Comparison of ENCODE assay signal across 8 cellular contexts in genomic region chr2:158191076-158191566, GRCh38.
A peak's percentile ranks its signal among the peaks of the same experiment; 100 is the strongest.
DNase-seq lines count a peak whose midpoint lies in the region; ATAC-seq, FAIRE-seq and TF ChIP-seq lines count a peak whose summit lies in the region.

No MANE protein-coding gene starts in this region.

- H3K4me1 ChIP-seq in HUES6 (ENCODE audit: control insufficient read depth, insufficient read depth, low read length) (peaks cover 17% of the 10 kb centered on the region), skeletal muscle satellite cell (ENCODE audit: control insufficient read depth, insufficient read depth, low read length) (peaks cover 12% of the 10 kb centered on the region)

- peak; percentile 84 for ATAC-seq in GM21528 (IDR thresholded peaks at IDR 0.05; ENCODE audit: low FRiP score, unreplicated experiment)

- no peaks in the 10 kb centered on the region for H3K4me1 Mint-ChIP-seq in Calu3 (ENCODE audit: low read depth, unreplicated experiment)

- no TSS peak for BruUV-seq in Calu3 (replicated peaks; lab: Mats Ljungman, UMichigan)

- FAIRE-seq in GM12891 (lab: Jason Lieb, UNC): no peak

- H3K4me2 ChIP-seq in skeletal muscle satellite cell (ENCODE audit: low read length): peak overlapping the region; percentile 61

- H3K36me3 Mint-ChIP-seq in Calu3 (ENCODE audit: insufficient read depth, unreplicated experiment): no peaks in the 10 kb centered on the region

- DNase-seq in GM12891 (ENCODE audit: insufficient read length, low spot score): no peak
- DNase-seq in astrocyte of the cerebellum (ENCODE audit: low read depth): no peak
- no peak for DNase-seq in activated effector memory CD4-positive, alpha-beta T cell treated with anti-CD3 and anti-CD28 coated beads, Interleukin-2, amount 50 U/mL, for 16 hours
- DNase-seq in 8988T: no peak
- DNase-seq in Calu3: no peak

- CTCF ChIA-PET in Calu3 (lab: Charles Lee): no interaction called here

- in situ Hi-C loops in astrocyte of the cerebellum (cut with HindIII; ENCODE audit: low sequenced_read_pairs): no loop called here

- no peaks in the 10 kb centered on the region for H3K27me3 Mint-ChIP-seq in Calu3 (ENCODE audit: unreplicated experiment)

- H3K9ac ChIP-seq in HUES6 (ENCODE audit: low read length) (no peak overlapping the region), skeletal muscle satellite cell (ENCODE audit: low read depth, low read length) (peak overlapping the region; percentile 32)

- H3K9me3 Mint-ChIP-seq in Calu3 (ENCODE audit: low read depth, unreplicated experiment): no peaks in the 10 kb centered on the region

- no peak overlapping the region for H3K27ac Mint-ChIP-seq in Calu3 (ENCODE audit: unreplicated experiment)

- H3K9me3 ChIP-seq in HUES6 (ENCODE audit: control insufficient read depth, insufficient read depth, low read depth, low read length): no peaks in the 10 kb centered on the region
- H3K9me3 ChIP-seq in skeletal muscle satellite cell (replicated peaks; ENCODE audit: low read length): no peaks in the 10 kb centered on the region

- intact Hi-C loops in Calu3 (cut with micrococcal nuclease; ENCODE audit: unreplicated experiment): no loop called here

- no peak for TF ChIP-seq POLR2A in GM12891 (IDR thresholded peaks at IDR 0.05; ENCODE audit: low read depth, low read length)

- no peak overlapping the region for H3K4me3 ChIP-seq in HUES6 (ENCODE audit: low read depth, low read length)
- H3K4me3 ChIP-seq in astrocyte of the cerebellum (ENCODE audit: low read depth, low read length): peak overlapping the region; percentile 20
- H3K4me3 ChIP-seq in skeletal muscle satellite cell (ENCODE audit: low read length): peak overlapping the region; percentile 2

- 0 out of 2 replicates have a peak overlapping the region, but pooled peaks have one; percentile 6 for H3K27ac ChIP-seq in HUES6 (ENCODE audit: low read depth, low read length)

- H3K36me3 ChIP-seq in HUES6 (ENCODE audit: control insufficient read depth, insufficient read depth, low read length) (no peaks in the 10 kb centered on the region), skeletal muscle satellite cell (ENCODE audit: insufficient read depth, low read length) (no peaks in the 10 kb centered on the region)

- TF ChIP-seq CTCF in astrocyte of the cerebellum (IDR thresholded peaks at IDR 0.05; ENCODE audit: low read depth, low read length, missing control alignments): no peak
- no peak for TF ChIP-seq CTCF in Calu3 (IDR thresholded peaks at IDR 0.05; ENCODE audit: unreplicated experiment)

- H3K27me3 ChIP-seq in HUES6 (ENCODE audit: control insufficient read depth, insufficient read depth, low read length): no peaks in the 10 kb centered on the region
- H3K27me3 ChIP-seq in skeletal muscle satellite cell (ENCODE audit: control insufficient read depth, insufficient read depth, low read length): peaks cover 2% of the 10 kb centered on the region

- no peak overlapping the region for H3K4me3 Mint-ChIP-seq in Calu3 (ENCODE audit: low read depth, unreplicated experiment)

TF ChIP-seq in GM12891, 5 proteins besides CTCF, POLR2A, EP300 and RAD21:
- TF ChIP-seq POU2F2 (IDR thresholded peaks at IDR 0.05; ENCODE audit: low read depth, low read length): no peak
- peak; percentile 58 for TF ChIP-seq PAX5 (IDR thresholded peaks at IDR 0.05; ENCODE audit: insufficient read depth, low read length, severe bottlenecking)
